In genomic region chr11:79956061-79956460, GRCh38 we compare ENCODE assay signal across 29 cellular contexts.
"Had no signal": no experiment of that assay in that cellular context is flagged by ENCODE, and none has a peak within 500 bp of the region (broad histone marks: within the 10 kb centered on the region; RNA-seq: fewer than 3 reads in every experiment).

No MANE protein-coding gene starts in this region.

- H3K36me3 Mint-ChIP-seq: activated naive CD4-positive, alpha-beta T cell treated with anti-CD3 and anti-CD28 coated beads, Interleukin-2, amount 50 U/mL, for 24 hours had no signal

- H3K27ac Mint-ChIP-seq: activated CD4-positive, alpha-beta T cell treated with anti-CD3 and anti-CD28 coated beads for 36 hours; activated CD4-positive, alpha-beta T cell treated with anti-CD3 and anti-CD28 coated beads, Interleukin-2, amount 10 ng/mL, durations not matched to agents 7 days and 5 days; activated CD8-positive, alpha-beta T cell treated with anti-CD3 and anti-CD28 coated beads, Interleukin-2, amount 10 ng/mL, durations not matched to agents 7 days and 5 days; activated naive CD4-positive, alpha-beta T cell treated with anti-CD3 and anti-CD28 coated beads, Interleukin-2, amount 50 U/mL, for 24 hours; activated T-cell treated with anti-CD3 and anti-CD28 coated beads, Interleukin-2, amount 50 U/mL, for 24 hours; activated T-helper 2 cell treated with anti-CD3 and anti-CD28 coated beads, Interferon-gamma antibody, Interleukin-2, Interleukin-4, amounts not matched to agents 10 μg/mL and 5 μg/mL and 100 μg/mL, durations not matched to agents 14 hours and 24 hours and 36 hours; T-helper 1 cell treated with Interleukin-12 subunit alpha and Interleukin-12 subunit beta and Interleukin-4 antibody, amounts not matched to agents 30 μg/mL and 1 μg/mL, for 36 hours; T-helper 2 cell treated with Interferon-gamma antibody and Interleukin-4, amounts not matched to agents 5 μg/mL and 100 μg/mL, for 36 hours; WTC11 had no signal

- H3K4me1 ChIP-seq: adrenal gland, body of pancreas, breast epithelium, SJCRH30 had no signal

- H3K36me3 ChIP-seq: adrenal gland, breast epithelium, MG63, SJCRH30 had no signal

- H3K4me1 Mint-ChIP-seq: activated CD4-positive, alpha-beta T cell treated with anti-CD3 and anti-CD28 coated beads for 36 hours; activated CD4-positive, alpha-beta T cell treated with anti-CD3 and anti-CD28 coated beads, Interleukin-2, amount 10 ng/mL, durations not matched to agents 7 days and 5 days; activated naive CD4-positive, alpha-beta T cell treated with anti-CD3 and anti-CD28 coated beads, Interleukin-2, amount 50 U/mL, for 24 hours had no signal

- H3K9me3 ChIP-seq: adrenal gland, body of pancreas, MG63, SJCRH30, SK-N-SH had no signal

- H3K27ac ChIP-seq: adrenal gland, body of pancreas, breast epithelium, SJCRH30 had no signal

- H3K4me3 ChIP-seq: adrenal gland, body of pancreas, breast epithelium, MG63, SJCRH30 had no signal

- H3K27me3 ChIP-seq: adrenal gland, body of pancreas, breast epithelium, MG63, SJCRH30 had no signal

- H3K27me3 Mint-ChIP-seq: activated CD4-positive, alpha-beta T cell treated with anti-CD3 and anti-CD28 coated beads for 36 hours; activated CD4-positive, alpha-beta T cell treated with anti-CD3 and anti-CD28 coated beads, Interleukin-2, amount 10 ng/mL, durations not matched to agents 7 days and 5 days; activated naive CD4-positive, alpha-beta T cell treated with anti-CD3 and anti-CD28 coated beads, Interleukin-2, amount 50 U/mL, for 24 hours; activated T-cell treated with anti-CD3 and anti-CD28 coated beads, Interleukin-2, amount 50 U/mL, for 24 hours had no signal

- H3K4me3 Mint-ChIP-seq: activated CD4-positive, alpha-beta T cell treated with anti-CD3 and anti-CD28 coated beads for 36 hours; activated CD4-positive, alpha-beta T cell treated with anti-CD3 and anti-CD28 coated beads, Interleukin-2, amount 10 ng/mL, durations not matched to agents 7 days and 5 days; activated CD8-positive, alpha-beta T cell treated with anti-CD3 and anti-CD28 coated beads, Interleukin-2, amount 10 ng/mL, durations not matched to agents 7 days and 5 days; activated naive CD4-positive, alpha-beta T cell treated with anti-CD3 and anti-CD28 coated beads, Interleukin-2, amount 50 U/mL, for 24 hours; activated T-cell treated with anti-CD3 and anti-CD28 coated beads, Interleukin-2, amount 50 U/mL, for 24 hours; T-helper 1 cell treated with Interleukin-12 subunit alpha and Interleukin-12 subunit beta and Interleukin-4 antibody, amounts not matched to agents 30 μg/mL and 1 μg/mL, for 36 hours; T-helper 2 cell treated with Interferon-gamma antibody and Interleukin-4, amounts not matched to agents 5 μg/mL and 100 μg/mL, for 36 hours; WTC11 had no signal

- DNase-seq: activated CD4-positive, alpha-beta T cell treated with anti-CD3 and anti-CD28 coated beads for 36 hours; activated CD4-positive, alpha-beta T cell treated with anti-CD3 and anti-CD28 coated beads, Interleukin-2, amount 10 ng/mL, durations not matched to agents 7 days and 5 days; activated CD4-positive, alpha-beta T cell treated with anti-CD3 and anti-CD28 coated beads, Interleukin-2, amount 50 U/mL, for 48 hours; activated CD8-positive, alpha-beta T cell treated with anti-CD3 and anti-CD28 coated beads, Interleukin-2, amount 10 ng/mL, durations not matched to agents 7 days and 5 days; activated gamma-delta T cell; activated naive CD4-positive, alpha-beta T cell treated with Interleukin-2 at 50 U/mL for 16 hours; activated T-cell treated with anti-CD3 and anti-CD28 coated beads, Interleukin-2, amount 50 U/mL, for 24 hours; adrenal gland; body of pancreas; Kasumi-1; KG1; MG63; NCI-H1048; NCI-H146; NCI-H187; NCI-H2029 treated with DMSO at 0.1 percent for 48 hours; NCI-H2227 treated with DMSO at 0.1 percent for 48 hours; NCI-H446; NCI-H510A treated with DMSO at 0.1 percent for 48 hours; NCI-H774; SHP77; SJCRH30; SK-N-SH had no signal
